ENCODE assay signal across 29 cellular contexts in the genomic region with DNA sequence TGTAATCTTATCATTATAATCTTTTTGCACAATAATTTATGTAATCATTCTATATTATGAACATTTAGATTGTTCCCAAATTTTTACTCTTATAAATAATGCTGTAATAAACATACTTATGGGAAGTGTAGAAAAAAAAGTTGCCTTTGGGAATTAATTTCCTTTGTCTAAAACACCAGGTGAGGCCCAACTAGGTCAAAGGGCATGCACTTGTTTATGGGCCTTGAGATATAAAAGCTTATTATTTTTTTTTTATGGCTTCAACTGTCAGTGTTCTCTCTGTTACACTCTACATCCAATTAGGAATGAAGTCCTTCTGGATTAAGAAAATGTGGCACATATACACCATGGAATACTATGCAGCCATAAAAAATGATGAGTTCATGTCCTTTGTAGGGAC. TPM values are rescaled to one million over a fixed set of nuclear protein-coding genes. Genes with fewer than 3 reads are reported as not detected.
"Had no signal": no experiment of that assay in that cellular context is flagged by ENCODE, and none has a peak within 500 bp of the region (broad histone marks: within the 10 kb centered on the region; RNA-seq: fewer than 3 reads in every experiment).

No MANE protein-coding gene starts in this region.

- FAIRE-seq: endometrium, kidney had no signal

- H3K4me1 ChIP-seq: colonic mucosa, esophagus squamous epithelium, gastrocnemius medialis, left lung, lower lobe of right lung had no signal

- H3K4me3 ChIP-seq: colonic mucosa, esophagus squamous epithelium, gastrocnemius medialis, heart right ventricle, hepatocyte, left lung, lower lobe of right lung had no signal

- H3K36me3 ChIP-seq: colonic mucosa, esophagus squamous epithelium, gastrocnemius medialis, heart right ventricle, left lung, lower lobe of right lung had no signal

- H3K9me3 ChIP-seq: colonic mucosa, esophagus squamous epithelium, gastrocnemius medialis, heart right ventricle, left lung, lower lobe of right lung had no signal

- DNase-seq: colonic mucosa; cortex of kidney; effector CD8-positive, alpha-beta T cell; effector memory CD8-positive, alpha-beta T cell; endodermal cell; erythroblast; esophagus squamous epithelium; foreskin fibroblast; foreskin melanocyte; gastrocnemius medialis; glutamatergic neuron; head of caudate nucleus; heart right ventricle; hypothalamus; immature natural killer cell; islet precursor cell; kidney; kidney glomerular epithelial cell; left lung; left ventricle myocardium superior; lower lobe of right lung; mesenchymal stem cell; naive thymus-derived CD4-positive, alpha-beta T cell had no signal

- ATAC-seq: effector memory CD8-positive, alpha-beta T cell; esophagus mucosa; gastrocnemius medialis; heart right ventricle; left lung; left ventricle myocardium superior; lower lobe of right lung; naive thymus-derived CD4-positive, alpha-beta T cell had no signal

- H3K27me3 ChIP-seq: colonic mucosa, hepatocyte, left lung had no signal

- H3K27ac ChIP-seq: epithelial cell of prostate, esophagus squamous epithelium, gastrocnemius medialis, heart right ventricle, left lung, lower lobe of right lung had no signal

RNA-seq across cellular contexts. Expression of gene PRLR, which starts 6.5 kb away (rescaled TPM):
- total RNA-seq: glomerular endothelial cell, lung microvascular endothelial cell had no signal
- polyA plus RNA-seq: immature natural killer cell; naive thymus-derived CD4-positive, alpha-beta T cell had no signal
